ENCODE assay signal across 18 cellular contexts in genomic region chr16:16864536-16864935, GRCh38.
DNase-seq lines count a peak whose midpoint lies in the region; ATAC-seq and TF ChIP-seq lines count a peak whose summit lies in the region.
"Had no signal": no experiment of that assay in that cellular context is flagged by ENCODE, and none has a peak within 500 bp of the region (broad histone marks: within the 10 kb centered on the region; RNA-seq: fewer than 3 reads in every experiment).

No MANE protein-coding gene starts in this region.

- no peak for TF ChIP-seq CTCF in left ventricle myocardium inferior (IDR thresholded peaks at IDR 0.05; ENCODE audit: borderline replicate concordance)
- TF ChIP-seq CTCF in colonic mucosa (IDR thresholded peaks at IDR 0.05), result no peak

- H3K9ac ChIP-seq in colonic mucosa (ENCODE audit: low read depth in 2 of 2, low read length in 2 of 2), result no peak overlapping the region
- H3K9ac ChIP-seq: BLaER1 had no signal

- H3K27me3 ChIP-seq in left ventricle myocardium inferior (ENCODE audit: low read depth) (peaks cover 14% of the 10 kb centered on the region), right cardiac atrium (ENCODE audit: control insufficient read depth, insufficient read depth) (no peaks in the 10 kb centered on the region), colonic mucosa (no peaks in the 10 kb centered on the region)
- H3K27me3 ChIP-seq: BLaER1 had no signal

- DNase-seq in Right ventricle myocardium inferior (ENCODE audit: missing footprints), result no peak
- DNase-seq in cardiac septum (ENCODE audit: low spot score), result no peak
- DNase-seq in left ventricle myocardium inferior, result no peak
- no peak for DNase-seq in right cardiac atrium
- no peak for DNase-seq in colonic mucosa
- DNase-seq in activated CD4-positive, alpha-beta T cell treated with anti-CD3 and anti-CD28 coated beads, Interleukin-2, amount 50 U/mL, for 4 hours, result no peak
- DNase-seq: Caco-2; CD4-positive, CD25-positive, alpha-beta regulatory T cell; CD8-positive, alpha-beta T cell; DMS153; DND-41; HFFc6 had no signal

- H3K36me3 ChIP-seq in left ventricle myocardium inferior (no peaks in the 10 kb centered on the region), colonic mucosa (no peaks in the 10 kb centered on the region)
- H3K36me3 ChIP-seq: BLaER1, HAP-1 had no signal

- H3K9me3 ChIP-seq in left ventricle myocardium inferior (replicated peaks) (no peaks in the 10 kb centered on the region), right cardiac atrium (ENCODE audit: control insufficient read depth, low read length) (no peaks in the 10 kb centered on the region), colonic mucosa (no peaks in the 10 kb centered on the region)
- H3K9me3 ChIP-seq: BLaER1, Caco-2 had no signal

- H3K4me1 ChIP-seq in left ventricle myocardium inferior (peaks cover 34% of the 10 kb centered on the region), right cardiac atrium (ENCODE audit: control insufficient read depth, insufficient read depth, low read length) (no peaks in the 10 kb centered on the region), colonic mucosa (no peaks in the 10 kb centered on the region)
- H3K4me1 ChIP-seq: BLaER1, Caco-2, HAP-1 had no signal

- ATAC-seq in Right ventricle myocardium inferior (peak; percentile 57), right cardiac atrium (peak; percentile 36 to 50), HG03354 (IDR thresholded peaks at IDR 0.05; ENCODE audit: poor library complexity, severe bottlenecking, unreplicated experiment) (no peak)
- ATAC-seq: CD8-positive, alpha-beta T cell; GM23338 had no signal

- WGBS in right cardiac atrium, result 49% methylated on average over 4 of the region's 4 CpGs

- no peak overlapping the region for H3K4me3 ChIP-seq in left ventricle myocardium inferior
- H3K4me3 ChIP-seq in right cardiac atrium (ENCODE audit: low read length), result no peak overlapping the region
- H3K4me3 ChIP-seq in colonic mucosa, result no peak overlapping the region
- H3K4me3 ChIP-seq: BLaER1, GM23338, HAP-1 had no signal

- H3K27ac ChIP-seq in left ventricle myocardium inferior (replicated peaks) (peak overlapping the region; percentile 69), right cardiac atrium (ENCODE audit: low read length) (peak overlapping the region; percentile 85), colonic mucosa (no peak overlapping the region)
- H3K27ac ChIP-seq: 22Rv1, BLaER1, C4-2B had no signal

- intact Hi-C loops in Right ventricle myocardium inferior (cut with DNase I), result loop anchor here (5.0 kb wide), 2 partner anchors 358 to 413 kb away; no protein-coding TSS in a partner anchor
- intact Hi-C loops in cardiac septum (cut with DNase I), result loop anchor here (5.0 to 10.0 kb wide), 2 partner anchors 603 to 710 kb away; no protein-coding TSS in a partner anchor
- intact Hi-C loops in left ventricle myocardium inferior (cut with micrococcal nuclease), result no loop called here
- intact Hi-C loops in right cardiac atrium (cut with DNase I), result loop anchor here in 2 of 4 donors (10.0 kb wide), 2 partner anchors 600 to 610 kb away; partner anchors contain the start of gene XYLT1 (in 1 of the 2)
- intact Hi-C loops in colonic mucosa (cut with DNase I), result loop anchor here (5.0 kb wide), 2 partner anchors 603 to 713 kb away; no protein-coding TSS in a partner anchor
